Comparison of ENCODE assay signal across 15 cellular contexts in genomic region chr17:51636291-51636690, GRCh38.
"Had no signal": no experiment of that assay in that cellular context is flagged by ENCODE, and none has a peak within 500 bp of the region (broad histone marks: within the 10 kb centered on the region; RNA-seq: fewer than 3 reads in every experiment).

No MANE protein-coding gene starts in this region.

- ATAC-seq: activated naive CD4-positive, alpha-beta T cell treated with anti-CD3 and anti-CD28 coated beads, Interleukin-2, amount 50 U/mL, for 72 hours; body of pancreas; esophagus mucosa; left lung; natural killer cell treated with Interleukin-12 subunit alpha and Interleukin-12 subunit beta and Interleukin-15 and Interleukin-18, amount 100 ng/mL, for 72 hours; stimulated activated naive B cell treated with anti-CD40 and anti-IgM and Interleukin-4, amounts not matched to agents 10 μg/mL and 1 μg/mL and 100 μg/mL, for 72 hours had no signal

- H3K36me3 ChIP-seq: left lung, sigmoid colon, transverse colon had no signal

- H3K9me3 ChIP-seq: body of pancreas, left lung, sigmoid colon, transverse colon had no signal

- H3K27ac Mint-ChIP-seq: activated naive CD4-positive, alpha-beta T cell treated with anti-CD3 and anti-CD28 coated beads, Interleukin-2, amount 50 U/mL, for 72 hours; natural killer cell treated with Interleukin-12 subunit alpha and Interleukin-12 subunit beta and Interleukin-15 and Interleukin-18, amount 100 ng/mL, for 72 hours; stimulated activated naive B cell treated with anti-CD40 and anti-IgM and Interleukin-4, amounts not matched to agents 10 μg/mL and 1 μg/mL and 100 μg/mL, for 72 hours; T-helper 1 cell treated with Interleukin-12 subunit alpha and Interleukin-12 subunit beta and Interleukin-4 antibody, amounts not matched to agents 30 μg/mL and 1 μg/mL, for 36 hours had no signal

- H3K4me3 ChIP-seq: body of pancreas, left lung, sigmoid colon, transverse colon had no signal

- DNase-seq: activated CD4-positive, alpha-beta T cell treated with anti-CD3 and anti-CD28 coated beads, Interleukin-2, amount 50 U/mL, for 1 hour; amniotic stem cell; body of pancreas; cerebellar nuclear complex; hypothalamus; left lung; sigmoid colon; stimulated activated CD4-positive, alpha-beta T cell treated with anti-CD3 and anti-CD28 coated beads, Interleukin-2, amount 100 ng/mL, for 24 hours; stimulated activated naive B cell treated with anti-CD40 and anti-IgM and Interleukin-4, amounts not matched to agents 10 μg/mL and 1 μg/mL and 100 μg/mL, for 72 hours; transverse colon had no signal

- H3K4me1 ChIP-seq: body of pancreas, left lung, sigmoid colon, transverse colon had no signal

- H3K4me1 Mint-ChIP-seq: stimulated activated naive B cell treated with anti-CD40 and anti-IgM and Interleukin-4, amounts not matched to agents 10 μg/mL and 1 μg/mL and 100 μg/mL, for 72 hours had no signal

- H3K27me3 ChIP-seq: body of pancreas, left lung, sigmoid colon, transverse colon had no signal

- H3K4me3 Mint-ChIP-seq: natural killer cell treated with Interleukin-12 subunit alpha and Interleukin-12 subunit beta and Interleukin-15 and Interleukin-18, amount 100 ng/mL, for 72 hours; stimulated activated naive B cell treated with anti-CD40 and anti-IgM and Interleukin-4, amounts not matched to agents 10 μg/mL and 1 μg/mL and 100 μg/mL, for 72 hours; T-helper 1 cell treated with Interleukin-12 subunit alpha and Interleukin-12 subunit beta and Interleukin-4 antibody, amounts not matched to agents 30 μg/mL and 1 μg/mL, for 36 hours had no signal

- H3K36me3 Mint-ChIP-seq: activated naive CD4-positive, alpha-beta T cell treated with anti-CD3 and anti-CD28 coated beads, Interleukin-2, amount 50 U/mL, for 72 hours; natural killer cell treated with Interleukin-12 subunit alpha and Interleukin-12 subunit beta and Interleukin-15 and Interleukin-18, amount 100 ng/mL, for 72 hours; stimulated activated naive B cell treated with anti-CD40 and anti-IgM and Interleukin-4, amounts not matched to agents 10 μg/mL and 1 μg/mL and 100 μg/mL, for 72 hours had no signal

- H3K27ac ChIP-seq: body of pancreas, left lung, sigmoid colon, transverse colon had no signal

- H3K9me3 Mint-ChIP-seq: activated naive CD4-positive, alpha-beta T cell treated with anti-CD3 and anti-CD28 coated beads, Interleukin-2, amount 50 U/mL, for 72 hours; T-helper 1 cell treated with Interleukin-12 subunit alpha and Interleukin-12 subunit beta and Interleukin-4 antibody, amounts not matched to agents 30 μg/mL and 1 μg/mL, for 36 hours had no signal

- FAIRE-seq: islet of Langerhans had no signal
